ENCODE assay signal across 14 cellular contexts in the genomic region with DNA sequence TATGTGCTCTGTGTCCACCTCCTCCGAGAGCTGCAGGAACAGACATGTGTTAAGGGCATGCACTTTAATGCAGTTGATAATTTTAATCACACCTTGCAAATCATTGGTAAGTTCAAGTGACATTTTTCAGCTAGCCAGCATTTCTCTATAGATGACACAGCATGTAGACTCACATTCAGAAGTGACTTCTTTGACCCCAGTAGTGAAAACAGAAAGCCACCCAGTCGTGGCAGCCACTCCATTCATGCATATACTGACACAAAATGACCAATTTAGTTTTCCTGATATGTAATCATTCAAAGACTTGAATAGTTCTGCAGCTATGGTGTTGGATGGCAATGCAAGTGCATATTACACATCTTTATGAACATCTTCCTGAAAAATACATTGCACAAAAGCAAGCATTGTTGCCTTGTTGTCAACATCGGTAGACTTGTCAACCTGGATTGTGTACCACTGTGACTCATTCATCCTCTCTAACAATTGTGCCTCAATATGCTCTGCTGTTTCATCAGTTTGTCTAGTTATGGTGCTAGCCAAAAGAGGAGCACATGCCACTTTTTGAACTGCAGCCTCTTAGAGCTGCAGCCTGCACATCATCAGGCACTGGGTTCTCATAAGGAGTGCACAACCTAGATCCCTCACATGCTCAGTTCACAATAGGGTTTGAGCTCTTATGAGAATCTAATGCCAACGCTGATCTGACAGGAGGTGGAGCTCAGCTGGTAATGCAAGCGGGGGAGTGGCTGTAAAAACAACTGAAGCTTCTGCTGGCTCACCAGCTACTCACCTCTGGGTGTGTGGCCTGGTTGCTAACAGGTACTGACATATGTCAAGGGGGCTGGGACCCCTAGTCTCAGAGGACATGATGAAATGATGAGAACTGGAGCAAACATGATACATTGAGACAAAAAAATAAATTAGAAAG.
DNase-seq lines count a peak whose midpoint lies in the region; ATAC-seq, FAIRE-seq and TF ChIP-seq lines count a peak whose summit lies in the region.
"Had no signal": no experiment of that assay in that cellular context is flagged by ENCODE, and none has a peak within 500 bp of the region (broad histone marks: within the 10 kb centered on the region; RNA-seq: fewer than 3 reads in every experiment).

No MANE protein-coding gene starts in this region.

- intact Hi-C loops in left cardiac atrium (cut with DNase I) = no loop called here

- TF ChIP-seq POLR2A in GM12891 (IDR thresholded peaks at IDR 0.05; ENCODE audit: low read depth, low read length) = no peak

- CTCF ChIA-PET in GM10248 (lab: Yijun Ruan, JAX) = interaction anchor here (1.0 to 1.7 kb wide), 3 partner anchors 27 to 85 kb away, joined by 3 to 5 read pairs (median 4); no protein-coding TSS in a partner anchor

- POLR2A ChIA-PET in GM10248 (lab: Yijun Ruan, JAX) = no interaction called here

- TF ChIP-seq CTCF in GM10248 (IDR thresholded peaks at IDR 0.05; ENCODE audit: control extremely low read depth, extremely low read depth, low read depth, missing control alignments) = no peak

- ATAC-seq in GM19395 (IDR thresholded peaks at IDR 0.05; ENCODE audit: unreplicated experiment) (peak; percentile 96), HG02870 (IDR thresholded peaks at IDR 0.05; ENCODE audit: unreplicated experiment) (peak; percentile 99), HG03575 (IDR thresholded peaks at IDR 0.05; ENCODE audit: extremely low read depth, insufficient number of reproducible peaks, low FRiP score, unreplicated experiment) (peak; percentile 92), left cardiac atrium (no peak)
- ATAC-seq: natural killer cell treated with Interleukin-12 subunit alpha and Interleukin-12 subunit beta and Interleukin-15 and Interleukin-18, amount 100 ng/mL, for 72 hours had no signal

- DNase-seq in GM12891 (ENCODE audit: insufficient read length, low spot score) = no peak
- DNase-seq in HuH-7.5 (ENCODE audit: low spot score) = no peak
- DNase-seq in OCI-M2 (lab: John Stamatoyannopoulos, UW; ENCODE audit: unreplicated experiment) = no peak
- no peak for DNase-seq in GM10248 (ENCODE audit: extremely low spot score)
- no peak for DNase-seq in left cardiac atrium
- DNase-seq: activated naive CD4-positive, alpha-beta T cell treated with anti-CD3 and anti-CD28 coated beads, Interleukin-2, amount 10 ng/mL, durations not matched to agents 7 days and 5 days; effector CD8-positive, alpha-beta T cell; KG1; stimulated activated CD4-positive, alpha-beta T cell treated with anti-CD3 and anti-CD28 coated beads, Interleukin-2, amount 100 ng/mL, for 24 hours; tibial artery had no signal

- peak; percentile 78 for FAIRE-seq in GM12891 (lab: Jason Lieb, UNC)

TF ChIP-seq in GM12891, 5 proteins besides CTCF, POLR2A, EP300 and RAD21:
- TF ChIP-seq PAX5 (IDR thresholded peaks at IDR 0.05; ENCODE audit: insufficient read depth, low read length, severe bottlenecking) (no peak), POU2F2 (IDR thresholded peaks at IDR 0.05; ENCODE audit: low read depth, low read length) (no peak), SPI1 (IDR thresholded peaks at IDR 0.05; ENCODE audit: low read depth, low read length) (no peak), TAF1 (IDR thresholded peaks at IDR 0.05; ENCODE audit: low read depth, low read length) (no peak), POLR2AphosphoS5 (IDR thresholded peaks at IDR 0.05; ENCODE audit: low read depth, low read length) (no peak)
TF ChIP-seq in GM12891: peak in this region for 0.

Comparison
In these comparisons a context has a peak if more than half of its experiments do, and no peak if none do; other contexts are left out.
1. ATAC-seq: peak in GM19395 (single experiment), HG02870 (single experiment) and HG03575 (single experiment); none in left cardiac atrium (0 of 2).